In genomic region chr3:45677045-45677436, GRCh38 we compare ENCODE assay signal across 8 cellular contexts. TPM values are rescaled to one million over a fixed set of nuclear protein-coding genes. Genes with fewer than 3 reads are reported as not detected.
A peak's percentile ranks its signal among the peaks of the same experiment; 100 is the strongest.
DNase-seq lines count a peak whose midpoint lies in the region; ATAC-seq and TF ChIP-seq lines count a peak whose summit lies in the region.

No MANE protein-coding gene starts in this region.

- H3K4me1 ChIP-seq in GM23338 (ENCODE audit: insufficient read depth) (peaks cover 38% of the 10 kb centered on the region), duodenal mucosa (ENCODE audit: control insufficient read depth in 1 of 2, insufficient read depth in 2 of 2, low read length in 2 of 2) (no peaks in the 10 kb centered on the region), mucosa of descending colon (ENCODE audit: low read depth) (no peaks in the 10 kb centered on the region), MM.1S (ENCODE audit: low read length) (no peaks in the 10 kb centered on the region)

- H4K20me1 ChIP-seq in GM23338 (replicated peaks; ENCODE audit: insufficient read depth) (no peaks in the 10 kb centered on the region; the same call in 1 of the 2 replicates), MM.1S (ENCODE audit: insufficient read depth, low read length) (no peaks in the 10 kb centered on the region)

- H3K4me3 ChIP-seq in GM23338, result no peak overlapping the region
- H3K4me3 ChIP-seq in duodenal mucosa (ENCODE audit: low read depth in 1 of 2, low read length in 2 of 2), result no peak overlapping the region
- H3K4me3 ChIP-seq in mucosa of descending colon, result no peak overlapping the region
- no peak overlapping the region for H3K4me3 ChIP-seq in MM.1S (ENCODE audit: low read length)

- no peaks in the 10 kb centered on the region for H3K79me2 ChIP-seq in GM23338 (replicated peaks; ENCODE audit: insufficient read depth)
- 0 out of 2 replicates have a peak, but pooled peaks cover 15% of the 10 kb centered on the region for H3K79me2 ChIP-seq in MM.1S (ENCODE audit: low read length)

- H3K36me3 ChIP-seq in GM23338 (ENCODE audit: insufficient read depth) (peaks cover 8% of the 10 kb centered on the region), duodenal mucosa (ENCODE audit: control insufficient read depth in 1 of 2, insufficient read depth in 2 of 2, low read length in 2 of 2) (peaks cover 19 to 61% of the 10 kb centered on the region in 2 donors), mucosa of descending colon (ENCODE audit: low read depth) (peaks cover 4% of the 10 kb centered on the region), MM.1S (replicated peaks; ENCODE audit: insufficient read depth, low read length) (peaks cover 18% of the 10 kb centered on the region)

- H3K9me3 Mint-ChIP-seq in GM23338, result no peaks in the 10 kb centered on the region; the same call in 2 of the 3 replicates

- peak overlapping the region; percentile 48 for H3K4me2 ChIP-seq in GM23338
- H3K4me2 ChIP-seq in MM.1S (ENCODE audit: low read depth, low read length), result no peak overlapping the region

- H3K9me3 ChIP-seq in duodenal mucosa (ENCODE audit: control insufficient read depth in 1 of 2, low read length in 2 of 2) (no peaks in the 10 kb centered on the region), mucosa of descending colon (no peaks in the 10 kb centered on the region), MM.1S (replicated peaks; ENCODE audit: insufficient read depth, low read length) (no peaks in the 10 kb centered on the region)

- H3K27me3 ChIP-seq in GM23338 (ENCODE audit: insufficient read depth) (no peaks in the 10 kb centered on the region), duodenal mucosa (ENCODE audit: control insufficient read depth in 1 of 2, insufficient read depth in 2 of 2, low read length in 2 of 2) (no peaks in the 10 kb centered on the region), MM.1S (replicated peaks; ENCODE audit: insufficient read depth, low read length) (no peaks in the 10 kb centered on the region)

- H3F3A ChIP-seq in GM23338 (replicated peaks; ENCODE audit: low read depth) (no peaks in the 10 kb centered on the region), MM.1S (ENCODE audit: insufficient read depth, low read length) (no peaks in the 10 kb centered on the region)

- TF ChIP-seq CTCF in GM23338 (conservative IDR thresholded peaks at IDR 0.05; ENCODE audit: low read depth in 2 of 2) (no peak), mucosa of descending colon (IDR thresholded peaks at IDR 0.05) (no peak), MM.1S (IDR thresholded peaks at IDR 0.05; ENCODE audit: low read length) (no peak), GM13976 (IDR thresholded peaks at IDR 0.05; ENCODE audit: borderline replicate concordance, control extremely low read depth, extremely low read depth, insufficient read depth, missing control alignments) (no peak)

- in situ Hi-C loops in GM13976 (cut with MboI; ENCODE audit: low sequenced_read_pairs, unreplicated experiment), result no loop called here

- peaks cover 73% of the 10 kb centered on the region for H3K36me3 Mint-ChIP-seq in GM23338 (ENCODE audit: low read depth)

- H3K27ac ChIP-seq in GM23338 (ENCODE audit: low read depth), result peak overlapping the region; percentile 86
- peak overlapping the region; percentile 36 for H3K27ac ChIP-seq in duodenal mucosa (ENCODE audit: low read depth, low read length)
- H3K27ac ChIP-seq in MM.1S (ENCODE audit: low read length), result no peak overlapping the region

- H3K27ac Mint-ChIP-seq in GM23338, result peak overlapping the region; percentile 86

- DNase-seq in GM23338 (ENCODE audit: low spot score) (peak; percentile 22), mucosa of descending colon (peak in 2 of 3 donors; percentile 50 to 72), MM.1S (no peak), GM13976 (ENCODE audit: low spot score) (no peak)
- DNase-seq in activated CD4-positive, alpha-beta T cell treated with anti-CD3 and anti-CD28 coated beads for 1 hour, result peak; percentile 36

- H3K27me3 Mint-ChIP-seq in GM23338 (ENCODE audit: insufficient read depth, low read depth, poor library complexity), result peaks cover 7% of the 10 kb centered on the region

- H3K4me3 Mint-ChIP-seq in GM23338, result no peak overlapping the region

- intact Hi-C loops in mucosa of descending colon (cut with DNase I, micrococcal nuclease), result no loop called here

- H2AFZ ChIP-seq in GM23338 (no peak overlapping the region), MM.1S (ENCODE audit: low read length) (no peak overlapping the region)

- H3K9ac ChIP-seq in duodenal mucosa (ENCODE audit: low read depth in 1 of 2, low read length in 2 of 2) (no peak overlapping the region), MM.1S (ENCODE audit: low read length) (no peak overlapping the region)

- peak; percentile 46 for ATAC-seq in GM23338
- ATAC-seq in mucosa of descending colon, result peak; percentile 79
- ATAC-seq in GM18502 (IDR thresholded peaks at IDR 0.05; ENCODE audit: poor library complexity, unreplicated experiment), result no peak
- no peak for ATAC-seq in GM18868 (IDR thresholded peaks at IDR 0.05; ENCODE audit: unreplicated experiment)

- H3K4me1 Mint-ChIP-seq in GM23338, result peaks cover 48% of the 10 kb centered on the region

- H3K9me2 ChIP-seq in GM23338 (ENCODE audit: insufficient read depth) (no peaks in the 10 kb centered on the region; the same call in 1 of the 2 replicates), MM.1S (replicated peaks; ENCODE audit: insufficient read depth, low read length) (no peaks in the 10 kb centered on the region)

TF ChIP-seq in GM23338, 12 proteins besides CTCF, POLR2A, EP300 and RAD21 (continues in another document):
- TF ChIP-seq STAT1 (IDR thresholded peaks at IDR 0.05; ENCODE audit: unreplicated experiment), result no peak
- no peak for TF ChIP-seq EZH2 (IDR thresholded peaks at IDR 0.05; ENCODE audit: low read depth, unreplicated experiment)
- TF ChIP-seq REST (IDR thresholded peaks at IDR 0.05; ENCODE audit: unreplicated experiment), result no peak
- TF ChIP-seq EZH2phosphoT487 (IDR thresholded peaks at IDR 0.05; ENCODE audit: unreplicated experiment), result no peak
- TF ChIP-seq POLR2AphosphoS5 (IDR thresholded peaks at IDR 0.05; ENCODE audit: low read depth), result no peak

RNA-seq across cellular contexts. Expression of gene SACM1L, which starts 12.2 kb away (rescaled TPM):
- 97.2 and 97.8 TPM in 2 replicates for total RNA-seq in GM23338 (2014; rRNA removed; shearing (Covaris generic))
- polyA plus RNA-seq in GM23338 (2016; fragmentation: Nextera tagmentation; extraction: Ambion mirVana), result 43.2 and 43.5 TPM in 2 replicates
- total RNA-seq in mucosa of descending colon, result 10 to 100 TPM; 54.1 to 62.6 (median 57.2) TPM

Comparison
In these comparisons a context has a peak if more than half of its experiments do, and no peak if none do; other contexts are left out.
1. ATAC-seq: peak in GM23338 (single experiment) and mucosa of descending colon (single experiment); none in GM18502 (single experiment) and GM18868 (single experiment).
2. DNase-seq: peak in GM23338 (single experiment), activated CD4-positive, alpha-beta T cell treated with anti-CD3 and anti-CD28 coated beads for 1 hour (single experiment) and mucosa of descending colon (2 of 3); none in MM.1S (single experiment) and GM13976 (single experiment).